Comparison of ENCODE assay signal across 15 cellular contexts in genomic region chr1:8398677-8399076, GRCh38.
DNase-seq lines count a peak whose midpoint lies in the region; ATAC-seq, FAIRE-seq and TF ChIP-seq lines count a peak whose summit lies in the region.
"Had no signal": no experiment of that assay in that cellular context is flagged by ENCODE, and none has a peak within 500 bp of the region (broad histone marks: within the 10 kb centered on the region; RNA-seq: fewer than 3 reads in every experiment).

No MANE protein-coding gene starts in this region.

- intact Hi-C loops in activated CD4-positive, alpha-beta T cell treated with anti-CD3 and anti-CD28 coated beads for 36 hours (cut with DNase I, micrococcal nuclease), result loop anchor here in 1 of 2 experiments (5.0 kb wide), 1 partner anchor 1254 kb away; the partner anchor contains the start of gene PIK3CD

- no peak overlapping the region for H3K4me3 Mint-ChIP-seq in activated CD4-positive, alpha-beta T cell treated with anti-CD3 and anti-CD28 coated beads for 36 hours

- H3K27ac Mint-ChIP-seq in activated CD4-positive, alpha-beta T cell treated with anti-CD3 and anti-CD28 coated beads for 36 hours, result peak overlapping the region; percentile 81

- peaks cover 3% of the 10 kb centered on the region for H3K9me3 Mint-ChIP-seq in activated CD4-positive, alpha-beta T cell treated with anti-CD3 and anti-CD28 coated beads for 36 hours (ENCODE audit: low read depth)

- POLR2A ChIA-PET in activated CD4-positive, alpha-beta T cell treated with anti-CD3 and anti-CD28 coated beads for 36 hours (lab: Charles Lee), result no interaction called here
- POLR2A ChIA-PET in HEK293 (lab: Yijun Ruan, JAX), result no interaction called here

- FAIRE-seq in GM12892 (lab: Jason Lieb, UNC), result no peak
- FAIRE-seq: endothelial cell of umbilical vein, kidney had no signal

- H3K27ac ChIP-seq in HEK293 (ENCODE audit: extremely low read depth, low read depth, low read length), result no peak overlapping the region
- H3K27ac ChIP-seq: ovary had no signal

- H3K9me3 ChIP-seq in HEK293 (ENCODE audit: control insufficient read depth, insufficient read depth, low read depth, low read length), result no peaks in the 10 kb centered on the region
- H3K9me3 ChIP-seq: ovary, vagina had no signal

- peaks cover 56% of the 10 kb centered on the region for H3K4me1 Mint-ChIP-seq in activated CD4-positive, alpha-beta T cell treated with anti-CD3 and anti-CD28 coated beads for 36 hours

- H3K4me3 ChIP-seq in HEK293 (ENCODE audit: low read depth, low read length) (no peak overlapping the region), choroid plexus epithelial cell (ENCODE audit: low read depth, low read length) (no peak overlapping the region), retinal pigment epithelial cell (ENCODE audit: low read length) (no peak overlapping the region)
- H3K4me3 ChIP-seq: ovary, vagina had no signal

- TF ChIP-seq CTCF in HEK293 (tag by site-specific recombination; IDR thresholded peaks at IDR 0.05) (no peak), choroid plexus epithelial cell (conservative IDR thresholded peaks at IDR 0.05; ENCODE audit: low read depth, low read length) (peak; percentile 20), retinal pigment epithelial cell (conservative IDR thresholded peaks at IDR 0.05; ENCODE audit: low read depth, low read length) (peak; percentile 5)

- no peaks in the 10 kb centered on the region for H3K27me3 Mint-ChIP-seq in activated CD4-positive, alpha-beta T cell treated with anti-CD3 and anti-CD28 coated beads for 36 hours

- ATAC-seq in activated CD4-positive, alpha-beta T cell treated with anti-CD3 and anti-CD28 coated beads for 36 hours, result no peak
- no peak for ATAC-seq in stimulated activated naive CD8-positive, alpha-beta T cell treated with anti-CD3 and anti-CD28 coated beads, Interleukin-15, Interleukin-2, amounts not matched to agents 100 U/mL and 50 U/mL, for 24 hours

- H3K36me3 ChIP-seq in HEK293 (ENCODE audit: control insufficient read depth in 2 of 2, insufficient read depth in 1 of 2, low read length in 2 of 2), result peaks cover 0 to 13% of the 10 kb centered on the region in 2 experiments; a peak in 2 of 3 replicates
- H3K36me3 ChIP-seq: ovary had no signal

- DNase-seq in activated CD4-positive, alpha-beta T cell treated with anti-CD3 and anti-CD28 coated beads for 36 hours, result peak; percentile 44
- no peak for DNase-seq in activated CD4-positive, alpha-beta T cell treated with anti-CD3 and anti-CD28 coated beads for 4 hours
- DNase-seq in choroid plexus epithelial cell (ENCODE audit: low read depth) (no peak), retinal pigment epithelial cell (ENCODE audit: low read depth) (no peak), GM12892 (ENCODE audit: insufficient read length) (no peak), NCI-H146 treated with DMSO at 0.1 percent for 48 hours (lab: John Stamatoyannopoulos, UW; ENCODE audit: unreplicated experiment) (no peak)
- no peak for DNase-seq in stimulated activated naive CD8-positive, alpha-beta T cell treated with anti-CD3 and anti-CD28 coated beads, Interleukin-15, Interleukin-2, amounts not matched to agents 100 U/mL and 50 U/mL, for 24 hours
- DNase-seq: amygdala, GF-D8, kidney, NCI-H446 treated with DMSO at 0.1 percent for 48 hours, ovary had no signal

- TF ChIP-seq POLR2A in GM12892 (IDR thresholded peaks at IDR 0.05; ENCODE audit: low read depth, low read length), result no peak

- peaks cover 15% of the 10 kb centered on the region; the same call in 1 of the 2 replicates for H3K4me1 ChIP-seq in HEK293 (ENCODE audit: control insufficient read depth, insufficient read depth, low read length)

- peaks cover 38% of the 10 kb centered on the region for H3K36me3 Mint-ChIP-seq in activated CD4-positive, alpha-beta T cell treated with anti-CD3 and anti-CD28 coated beads for 36 hours (ENCODE audit: low read depth)

- CTCF ChIA-PET in activated CD4-positive, alpha-beta T cell treated with anti-CD3 and anti-CD28 coated beads for 36 hours (lab: Charles Lee), result interaction anchor here (2.4 kb wide), 1 partner anchor 11 kb away, joined by 10 read pairs; no protein-coding TSS in a partner anchor
- CTCF ChIA-PET in HEK293 (lab: Yijun Ruan, JAX), result no interaction called here

TF ChIP-seq in HEK293, 187 proteins besides CTCF, POLR2A, EP300 and RAD21:
- TF ChIP-seq ZNF707 (tag by site-specific recombination; IDR thresholded peaks at IDR 0.05) (no peak), SETDB1 (IDR thresholded peaks at IDR 0.05; ENCODE audit: insufficient read length, low read length) (peak; percentile 33)
